Comparison of ENCODE assay signal across 20 cellular contexts in the genomic region with DNA sequence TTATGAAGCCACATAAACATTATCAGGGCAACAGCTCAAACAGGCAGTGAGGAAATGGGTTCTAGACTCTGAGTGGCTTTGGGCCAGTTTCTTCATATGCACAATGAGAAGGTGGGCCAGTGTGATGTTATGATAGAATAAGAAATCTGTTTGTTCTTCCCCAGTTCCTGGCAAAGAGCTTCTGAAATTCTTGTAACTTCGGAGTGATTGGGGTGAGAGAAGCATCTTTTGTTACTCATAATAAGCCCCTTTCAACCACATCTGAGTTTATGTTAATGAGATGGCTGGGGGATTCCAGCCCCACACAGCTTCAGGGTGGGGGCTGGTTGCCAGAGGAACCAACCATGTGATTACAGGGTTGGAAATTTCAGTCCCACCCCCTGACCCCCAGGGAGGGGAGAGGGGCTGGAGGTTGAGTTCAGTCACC. TPM values are rescaled to one million over a fixed set of nuclear protein-coding genes. Genes with fewer than 3 reads are reported as not detected.
DNase-seq lines count a peak whose midpoint lies in the region; ATAC-seq, FAIRE-seq and TF ChIP-seq lines count a peak whose summit lies in the region.
"Had no signal": no experiment of that assay in that cellular context is flagged by ENCODE, and none has a peak within 500 bp of the region (broad histone marks: within the 10 kb centered on the region; RNA-seq: fewer than 3 reads in every experiment).

No MANE protein-coding gene starts in this region.

- H3K36me3 ChIP-seq in GM23248 (ENCODE audit: low read depth), result no peaks in the 10 kb centered on the region
- H3K36me3 ChIP-seq: MG63 had no signal

- no peak overlapping the region for H3K4me3 ChIP-seq in GM23248
- H3K4me3 ChIP-seq: MG63 had no signal

- TF ChIP-seq POLR2A in GM12891 (IDR thresholded peaks at IDR 0.05; ENCODE audit: low read depth, low read length), result no peak

- in situ Hi-C loops in GM23248 (cut with MboI), result no loop called here

- no peak overlapping the region for H3K27ac Mint-ChIP-seq in activated T-helper 17 cell treated with anti-CD3 and anti-CD28 coated beads, Interleukin-2, amount 50 U/mL, for 72 hours

- DNase-seq in GM12891 (ENCODE audit: insufficient read length, low spot score), result no peak
- no peak for DNase-seq in GM23248
- no peak for DNase-seq in epidermal melanocyte (ENCODE audit: insufficient read length, low spot score)
- no peak for DNase-seq in NK-92 (lab: John Stamatoyannopoulos, UW; ENCODE audit: unreplicated experiment)
- DNase-seq in DMS153 treated with DMSO at 0.1 percent for 48 hours (lab: John Stamatoyannopoulos, UW; ENCODE audit: unreplicated experiment), result no peak
- DNase-seq: activated effector memory CD4-positive, alpha-beta T cell treated with anti-CD3 and anti-CD28 coated beads, Interleukin-2, amount 50 U/mL, for 16 hours; Calu3; H7; kidney; mesendoderm; MG63; NCI-H1930; NCI-H510A; SIG-M5 had no signal

- no peaks in the 10 kb centered on the region for H3K36me3 Mint-ChIP-seq in activated T-helper 17 cell treated with anti-CD3 and anti-CD28 coated beads, Interleukin-2, amount 50 U/mL, for 72 hours (ENCODE audit: low read depth)

- no peaks in the 10 kb centered on the region for H4K20me1 ChIP-seq in GM23248 (ENCODE audit: insufficient read depth)

- no peak for FAIRE-seq in GM12891 (lab: Jason Lieb, UNC)
- FAIRE-seq: G401.6, HTR-8/SVneo, kidney had no signal

- no peak overlapping the region for H2AFZ ChIP-seq in GM23248

- no peak overlapping the region for H3K4me3 Mint-ChIP-seq in activated T-helper 17 cell treated with anti-CD3 and anti-CD28 coated beads, Interleukin-2, amount 50 U/mL, for 72 hours
- H3K4me3 Mint-ChIP-seq: nephron had no signal

- H3K4me1 ChIP-seq in GM23248 (ENCODE audit: insufficient read depth), result no peaks in the 10 kb centered on the region

- no peaks in the 10 kb centered on the region for H3K9me3 Mint-ChIP-seq in activated T-helper 17 cell treated with anti-CD3 and anti-CD28 coated beads, Interleukin-2, amount 50 U/mL, for 72 hours
- H3K9me3 Mint-ChIP-seq: nephron had no signal

- no peak overlapping the region for H3K4me2 ChIP-seq in GM23248 (ENCODE audit: unreplicated experiment)

- H3K27me3 ChIP-seq in GM23248 (replicated peaks; ENCODE audit: insufficient read depth), result no peaks in the 10 kb centered on the region; the same call in 1 of the 2 replicates
- H3K27me3 ChIP-seq: MG63 had no signal

- no peaks in the 10 kb centered on the region for H3K79me2 ChIP-seq in GM23248 (ENCODE audit: insufficient read depth)

- H3K27ac ChIP-seq in GM23248, result no peak overlapping the region

- H3K4me1 Mint-ChIP-seq in activated T-helper 17 cell treated with anti-CD3 and anti-CD28 coated beads, Interleukin-2, amount 50 U/mL, for 72 hours, result no peaks in the 10 kb centered on the region

- peaks cover 7% of the 10 kb centered on the region for H3K27me3 Mint-ChIP-seq in activated T-helper 17 cell treated with anti-CD3 and anti-CD28 coated beads, Interleukin-2, amount 50 U/mL, for 72 hours

- H3F3A ChIP-seq in GM23248 (ENCODE audit: insufficient read depth), result no peaks in the 10 kb centered on the region

- H3K9ac ChIP-seq in GM23248, result no peak overlapping the region

- H3K9me2 ChIP-seq in GM23248 (ENCODE audit: insufficient read depth), result no peaks in the 10 kb centered on the region

- ATAC-seq in GM18861 (IDR thresholded peaks at IDR 0.05; ENCODE audit: unreplicated experiment), result peak; percentile 47
- peak; percentile 67 for ATAC-seq in HG02884 (IDR thresholded peaks at IDR 0.05; ENCODE audit: unreplicated experiment)
- peak; percentile 48 for ATAC-seq in activated T-helper 17 cell treated with anti-CD3 and anti-CD28 coated beads, Interleukin-2, amount 50 U/mL, for 72 hours (replicated peaks)

- 90 to 95% methylated on average over 1 of the region's 1 CpG for WGBS in GM23248 (ENCODE audit: low coverage in 1 of 2, low lambda C conversion rate in 2 of 2, missing lambda C conversion rate in 2 of 2), 2 experiments

- no peaks in the 10 kb centered on the region for H3K9me3 ChIP-seq in GM23248 (ENCODE audit: low read depth)
- H3K9me3 ChIP-seq: MG63 had no signal

TF ChIP-seq in GM12891, 5 proteins besides CTCF, POLR2A, EP300 and RAD21:
- no peak for TF ChIP-seq PAX5 (IDR thresholded peaks at IDR 0.05; ENCODE audit: insufficient read depth, low read length, severe bottlenecking)
- no peak for TF ChIP-seq TAF1 (IDR thresholded peaks at IDR 0.05; ENCODE audit: low read depth, low read length)
- TF ChIP-seq POU2F2 (IDR thresholded peaks at IDR 0.05; ENCODE audit: low read depth, low read length), result peak; percentile 83
- no peak for TF ChIP-seq SPI1 (IDR thresholded peaks at IDR 0.05; ENCODE audit: low read depth, low read length)
- no peak for TF ChIP-seq POLR2AphosphoS5 (IDR thresholded peaks at IDR 0.05; ENCODE audit: low read depth, low read length)

RNA-seq across cellular contexts. Expression of a gene that starts 56.9 kb away (rescaled TPM):
- polyA plus RNA-seq in GM12891 (2012; ENCODE audit: low read depth, missing spikeins), result 4.6 TPM
- 10 to 100 TPM; 16.6 to 49.0 TPM for total RNA-seq in activated T-helper 17 cell treated with anti-CD3 and anti-CD28 coated beads, Interleukin-2, amount 50 U/mL, for 72 hours
- total RNA-seq in GM23248 (2014; rRNA removed; shearing (Covaris generic)), result not detected in 2 replicates
- polyA plus RNA-seq in GM23248 (2016; fragmentation: Nextera tagmentation; extraction: Ambion mirVana), result 0.06 TPM in 1 of 2 replicates, not detected in the other

Comparison
In these comparisons a context has a peak if more than half of its experiments do, and no peak if none do; other contexts are left out.
1. RNA of a gene that starts 56.9 kb away (total RNA-seq): 16.6 to 49.0 TPM in activated T-helper 17 cell treated with anti-CD3 and anti-CD28 coated beads, Interleukin-2, amount 50 U/mL, for 72 hours; not detected in GM23248; every median in the first group is over 10 times any median in the second.
2. Peak in every context shown above with its lines, with median percentiles within 50 percentile points of each other: ATAC-seq.